ENCODE assay signal across 2 cellular contexts in genomic region chr5:17039170-17039569, GRCh38.
TF ChIP-seq lines count a peak whose summit lies in the region.

No MANE protein-coding gene starts in this region.

TF ChIP-seq in IMR-90, 13 proteins besides CTCF, POLR2A, EP300 and RAD21:
- TF ChIP-seq MAFK (IDR thresholded peaks at IDR 0.05; ENCODE audit: low read depth, low read length) = no peak
- TF ChIP-seq RFX5 (IDR thresholded peaks at IDR 0.05; ENCODE audit: low read depth, low read length) = no peak
- no peak for TF ChIP-seq MXI1 (IDR thresholded peaks at IDR 0.05; ENCODE audit: borderline replicate concordance, low read depth, low read length)
- no peak for TF ChIP-seq BHLHE40 (IDR thresholded peaks at IDR 0.05; ENCODE audit: low read depth, low read length)
- no peak for TF ChIP-seq SMC3 (IDR thresholded peaks at IDR 0.05; ENCODE audit: low read depth, low read length)
- no peak for TF ChIP-seq USF2 (IDR thresholded peaks at IDR 0.05; ENCODE audit: low read depth, low read length)
- no peak for TF ChIP-seq NFE2L2 (IDR thresholded peaks at IDR 0.05; ENCODE audit: low read depth, low read length)
- TF ChIP-seq CHD1 (IDR thresholded peaks at IDR 0.05; ENCODE audit: low read depth, low read length) = no peak
- TF ChIP-seq CEBPB (IDR thresholded peaks at IDR 0.05; ENCODE audit: low read depth, low read length) = no peak
- TF ChIP-seq, protein P1, sequence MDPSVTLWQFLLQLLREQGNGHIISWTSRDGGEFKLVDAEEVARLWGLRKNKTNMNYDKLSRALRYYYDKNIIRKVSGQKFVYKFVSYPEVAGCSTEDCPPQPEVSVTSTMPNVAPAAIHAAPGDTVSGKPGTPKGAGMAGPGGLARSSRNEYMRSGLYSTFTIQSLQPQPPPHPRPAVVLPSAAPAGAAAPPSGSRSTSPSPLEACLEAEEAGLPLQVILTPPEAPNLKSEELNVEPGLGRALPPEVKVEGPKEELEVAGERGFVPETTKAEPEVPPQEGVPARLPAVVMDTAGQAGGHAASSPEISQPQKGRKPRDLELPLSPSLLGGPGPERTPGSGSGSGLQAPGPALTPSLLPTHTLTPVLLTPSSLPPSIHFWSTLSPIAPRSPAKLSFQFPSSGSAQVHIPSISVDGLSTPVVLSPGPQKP (IDR thresholded peaks at IDR 0.05; ENCODE audit: borderline replicate concordance, low read depth, low read length) = no peak
- TF ChIP-seq RCOR1 (IDR thresholded peaks at IDR 0.05; ENCODE audit: insufficient replicate concordance, low read length) = no peak
- TF ChIP-seq MAZ (IDR thresholded peaks at IDR 0.05; ENCODE audit: borderline replicate concordance, low read depth, low read length) = no peak
- no peak for TF ChIP-seq FOS (IDR thresholded peaks at IDR 0.05; ENCODE audit: low read depth, low read length)
TF ChIP-seq in IMR-90: peak in this region for 0.

TF ChIP-seq in H1, 55 proteins besides CTCF, POLR2A, EP300 and RAD21:
- TF ChIP-seq TAF1 (IDR thresholded peaks at IDR 0.05; ENCODE audit: low read depth, low read length) = no peak
- peak; percentile 14; the same call in 1 of the 2 replicates for TF ChIP-seq KDM1A (IDR thresholded peaks at IDR 0.05; ENCODE audit: borderline replicate concordance, low read length)
- no peak for TF ChIP-seq NANOG (IDR thresholded peaks at IDR 0.05; ENCODE audit: insufficient read depth, low read depth, low read length, poor library complexity, severe bottlenecking)
